Comparison of ENCODE assay signal across 1 cellular context in the genomic region with DNA sequence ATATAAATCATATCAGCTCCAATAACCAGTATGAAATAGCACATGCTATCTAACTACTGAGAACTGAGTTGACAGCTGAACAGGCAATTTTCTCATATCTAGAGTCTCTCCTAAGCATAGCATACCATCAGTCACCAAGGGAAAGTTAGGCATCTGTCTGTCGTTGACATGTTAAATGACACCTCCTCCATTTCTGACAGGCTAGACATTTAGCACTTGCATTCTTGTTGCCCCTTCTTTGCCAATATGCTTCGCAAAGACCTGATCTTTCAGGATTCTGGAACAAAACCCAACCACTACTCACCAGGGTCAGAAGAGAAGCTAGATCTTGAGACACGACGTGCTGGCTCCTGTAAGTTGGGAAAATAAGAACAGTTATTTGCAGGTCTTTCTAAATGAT.
TF ChIP-seq lines count a peak whose summit lies in the region.

No MANE protein-coding gene starts in this region.

TF ChIP-seq in H1, 55 proteins besides CTCF, POLR2A, EP300 and RAD21:
- TF ChIP-seq CTBP2 (IDR thresholded peaks at IDR 0.05; ENCODE audit: borderline replicate concordance, insufficient read depth, insufficient read length, low read length) (no peak), JUND (IDR thresholded peaks at IDR 0.05; ENCODE audit: low read length) (no peak), TAF7 (optimal IDR thresholded peaks at IDR 0.05; ENCODE audit: borderline replicate concordance, low read depth, low read length) (no peak), BRCA1 (IDR thresholded peaks at IDR 0.05; ENCODE audit: low read depth, low read length) (no peak), RXRA (IDR thresholded peaks at IDR 0.05; ENCODE audit: insufficient read depth, low read depth, low read length) (no peak), CBX5 (IDR thresholded peaks at IDR 0.05; ENCODE audit: low read depth, low read length) (no peak), ASH2L (IDR thresholded peaks at IDR 0.05; ENCODE audit: low read length) (no peak), JUN (IDR thresholded peaks at IDR 0.05; ENCODE audit: low read depth, low read length) (no peak), SP4 (IDR thresholded peaks at IDR 0.05; ENCODE audit: low read length) (no peak), SUZ12 (IDR thresholded peaks at IDR 0.05; ENCODE audit: low read length) (no peak), MAFK (IDR thresholded peaks at IDR 0.05; ENCODE audit: low read depth, low read length) (no peak), SIN3A (conservative IDR thresholded peaks at IDR 0.05 in 1 of 2, IDR thresholded peaks at IDR 0.05 in 1 of 2; ENCODE audit: low read depth in 1 of 2, low read length in 2 of 2) (no peak), RFX5 (IDR thresholded peaks at IDR 0.05; ENCODE audit: borderline replicate concordance, low read depth, low read length) (no peak), SAP30 (IDR thresholded peaks at IDR 0.05; ENCODE audit: insufficient read depth, insufficient replicate concordance, low read length) (no peak), NRF1 (IDR thresholded peaks at IDR 0.05; ENCODE audit: low read depth, low read length) (no peak)
- TF ChIP-seq, protein P1, sequence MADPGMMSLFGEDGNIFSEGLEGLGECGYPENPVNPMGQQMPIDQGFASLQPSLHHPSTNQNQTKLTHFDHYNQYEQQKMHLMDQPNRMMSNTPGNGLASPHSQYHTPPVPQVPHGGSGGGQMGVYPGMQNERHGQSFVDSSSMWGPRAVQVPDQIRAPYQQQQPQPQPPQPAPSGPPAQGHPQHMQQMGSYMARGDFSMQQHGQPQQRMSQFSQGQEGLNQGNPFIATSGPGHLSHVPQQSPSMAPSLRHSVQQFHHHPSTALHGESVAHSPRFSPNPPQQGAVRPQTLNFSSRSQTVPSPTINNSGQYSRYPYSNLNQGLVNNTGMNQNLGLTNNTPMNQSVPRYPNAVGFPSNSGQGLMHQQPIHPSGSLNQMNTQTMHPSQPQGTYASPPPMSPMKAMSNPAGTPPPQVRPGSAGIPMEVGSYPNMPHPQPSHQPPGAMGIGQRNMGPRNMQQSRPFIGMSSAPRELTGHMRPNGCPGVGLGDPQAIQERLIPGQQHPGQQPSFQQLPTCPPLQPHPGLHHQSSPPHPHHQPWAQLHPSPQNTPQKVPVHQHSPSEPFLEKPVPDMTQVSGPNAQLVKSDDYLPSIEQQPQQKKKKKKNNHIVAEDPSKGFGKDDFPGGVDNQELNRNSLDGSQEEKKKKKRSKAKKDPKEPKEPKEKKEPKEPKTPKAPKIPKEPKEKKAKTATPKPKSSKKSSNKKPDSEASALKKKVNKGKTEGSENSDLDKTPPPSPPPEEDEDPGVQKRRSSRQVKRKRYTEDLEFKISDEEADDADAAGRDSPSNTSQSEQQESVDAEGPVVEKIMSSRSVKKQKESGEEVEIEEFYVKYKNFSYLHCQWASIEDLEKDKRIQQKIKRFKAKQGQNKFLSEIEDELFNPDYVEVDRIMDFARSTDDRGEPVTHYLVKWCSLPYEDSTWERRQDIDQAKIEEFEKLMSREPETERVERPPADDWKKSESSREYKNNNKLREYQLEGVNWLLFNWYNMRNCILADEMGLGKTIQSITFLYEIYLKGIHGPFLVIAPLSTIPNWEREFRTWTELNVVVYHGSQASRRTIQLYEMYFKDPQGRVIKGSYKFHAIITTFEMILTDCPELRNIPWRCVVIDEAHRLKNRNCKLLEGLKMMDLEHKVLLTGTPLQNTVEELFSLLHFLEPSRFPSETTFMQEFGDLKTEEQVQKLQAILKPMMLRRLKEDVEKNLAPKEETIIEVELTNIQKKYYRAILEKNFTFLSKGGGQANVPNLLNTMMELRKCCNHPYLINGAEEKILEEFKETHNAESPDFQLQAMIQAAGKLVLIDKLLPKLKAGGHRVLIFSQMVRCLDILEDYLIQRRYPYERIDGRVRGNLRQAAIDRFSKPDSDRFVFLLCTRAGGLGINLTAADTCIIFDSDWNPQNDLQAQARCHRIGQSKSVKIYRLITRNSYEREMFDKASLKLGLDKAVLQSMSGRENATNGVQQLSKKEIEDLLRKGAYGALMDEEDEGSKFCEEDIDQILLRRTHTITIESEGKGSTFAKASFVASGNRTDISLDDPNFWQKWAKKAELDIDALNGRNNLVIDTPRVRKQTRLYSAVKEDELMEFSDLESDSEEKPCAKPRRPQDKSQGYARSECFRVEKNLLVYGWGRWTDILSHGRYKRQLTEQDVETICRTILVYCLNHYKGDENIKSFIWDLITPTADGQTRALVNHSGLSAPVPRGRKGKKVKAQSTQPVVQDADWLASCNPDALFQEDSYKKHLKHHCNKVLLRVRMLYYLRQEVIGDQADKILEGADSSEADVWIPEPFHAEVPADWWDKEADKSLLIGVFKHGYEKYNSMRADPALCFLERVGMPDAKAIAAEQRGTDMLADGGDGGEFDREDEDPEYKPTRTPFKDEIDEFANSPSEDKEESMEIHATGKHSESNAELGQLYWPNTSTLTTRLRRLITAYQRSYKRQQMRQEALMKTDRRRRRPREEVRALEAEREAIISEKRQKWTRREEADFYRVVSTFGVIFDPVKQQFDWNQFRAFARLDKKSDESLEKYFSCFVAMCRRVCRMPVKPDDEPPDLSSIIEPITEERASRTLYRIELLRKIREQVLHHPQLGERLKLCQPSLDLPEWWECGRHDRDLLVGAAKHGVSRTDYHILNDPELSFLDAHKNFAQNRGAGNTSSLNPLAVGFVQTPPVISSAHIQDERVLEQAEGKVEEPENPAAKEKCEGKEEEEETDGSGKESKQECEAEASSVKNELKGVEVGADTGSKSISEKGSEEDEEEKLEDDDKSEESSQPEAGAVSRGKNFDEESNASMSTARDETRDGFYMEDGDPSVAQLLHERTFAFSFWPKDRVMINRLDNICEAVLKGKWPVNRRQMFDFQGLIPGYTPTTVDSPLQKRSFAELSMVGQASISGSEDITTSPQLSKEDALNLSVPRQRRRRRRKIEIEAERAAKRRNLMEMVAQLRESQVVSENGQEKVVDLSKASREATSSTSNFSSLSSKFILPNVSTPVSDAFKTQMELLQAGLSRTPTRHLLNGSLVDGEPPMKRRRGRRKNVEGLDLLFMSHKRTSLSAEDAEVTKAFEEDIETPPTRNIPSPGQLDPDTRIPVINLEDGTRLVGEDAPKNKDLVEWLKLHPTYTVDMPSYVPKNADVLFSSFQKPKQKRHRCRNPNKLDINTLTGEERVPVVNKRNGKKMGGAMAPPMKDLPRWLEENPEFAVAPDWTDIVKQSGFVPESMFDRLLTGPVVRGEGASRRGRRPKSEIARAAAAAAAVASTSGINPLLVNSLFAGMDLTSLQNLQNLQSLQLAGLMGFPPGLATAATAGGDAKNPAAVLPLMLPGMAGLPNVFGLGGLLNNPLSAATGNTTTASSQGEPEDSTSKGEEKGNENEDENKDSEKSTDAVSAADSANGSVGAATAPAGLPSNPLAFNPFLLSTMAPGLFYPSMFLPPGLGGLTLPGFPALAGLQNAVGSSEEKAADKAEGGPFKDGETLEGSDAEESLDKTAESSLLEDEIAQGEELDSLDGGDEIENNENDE (IDR thresholded peaks at IDR 0.05; ENCODE audit: insufficient replicate concordance, low read length), result no peak
- TF ChIP-seq, protein P2, sequence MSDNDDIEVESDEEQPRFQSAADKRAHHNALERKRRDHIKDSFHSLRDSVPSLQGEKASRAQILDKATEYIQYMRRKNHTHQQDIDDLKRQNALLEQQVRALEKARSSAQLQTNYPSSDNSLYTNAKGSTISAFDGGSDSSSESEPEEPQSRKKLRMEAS (IDR thresholded peaks at IDR 0.05), result no peak
- TF ChIP-seq, protein P3, sequence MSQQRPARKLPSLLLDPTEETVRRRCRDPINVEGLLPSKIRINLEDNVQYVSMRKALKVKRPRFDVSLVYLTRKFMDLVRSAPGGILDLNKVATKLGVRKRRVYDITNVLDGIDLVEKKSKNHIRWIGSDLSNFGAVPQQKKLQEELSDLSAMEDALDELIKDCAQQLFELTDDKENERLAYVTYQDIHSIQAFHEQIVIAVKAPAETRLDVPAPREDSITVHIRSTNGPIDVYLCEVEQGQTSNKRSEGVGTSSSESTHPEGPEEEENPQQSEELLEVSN (IDR thresholded peaks at IDR 0.05), result no peak
- TF ChIP-seq, protein P4, sequence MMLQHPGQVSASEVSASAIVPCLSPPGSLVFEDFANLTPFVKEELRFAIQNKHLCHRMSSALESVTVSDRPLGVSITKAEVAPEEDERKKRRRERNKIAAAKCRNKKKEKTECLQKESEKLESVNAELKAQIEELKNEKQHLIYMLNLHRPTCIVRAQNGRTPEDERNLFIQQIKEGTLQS (IDR thresholded peaks at IDR 0.05; ENCODE audit: insufficient read depth, low read depth, low read length), result no peak
